ENCODE assay signal across 9 cellular contexts in the genomic region with DNA sequence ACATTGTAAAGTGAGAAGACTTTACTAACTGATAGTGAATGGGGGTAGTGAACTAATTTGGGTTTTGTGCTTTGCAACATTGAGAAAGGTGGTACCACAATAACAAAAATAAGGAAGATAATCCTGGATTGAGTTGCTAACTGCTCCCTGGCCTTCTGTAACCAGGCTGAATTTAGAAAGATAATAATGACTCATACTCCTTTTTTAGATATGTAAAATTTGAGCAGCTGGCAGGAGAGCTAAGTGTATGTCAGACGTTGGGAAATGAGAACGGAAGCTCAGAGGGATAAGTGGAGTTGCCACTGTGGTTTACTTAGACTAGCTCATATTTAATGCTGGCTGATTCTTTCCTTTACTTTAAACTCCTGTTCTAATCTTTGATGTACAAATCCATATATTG. TPM values are rescaled to one million over a fixed set of nuclear protein-coding genes. Genes with fewer than 3 reads are reported as not detected.
DNase-seq lines count a peak whose midpoint lies in the region; FAIRE-seq and TF ChIP-seq lines count a peak whose summit lies in the region.
"Had no signal": no experiment of that assay in that cellular context is flagged by ENCODE, and none has a peak within 500 bp of the region (broad histone marks: within the 10 kb centered on the region; RNA-seq: fewer than 3 reads in every experiment).

No MANE protein-coding gene starts in this region.

- H3K4me1 ChIP-seq in endothelial cell of umbilical vein (ENCODE audit: control insufficient read depth, extremely low read depth, insufficient read depth, low read length) (peaks cover 6% of the 10 kb centered on the region), neuronal stem cell (ENCODE audit: control insufficient read depth in 2 of 2, insufficient read depth in 1 of 2, low read depth in 1 of 2, low read length in 2 of 2) (peaks cover 7 to 18% of the 10 kb centered on the region in 2 donors)
- no peaks in the 10 kb centered on the region for H3K4me1 ChIP-seq in CD8-positive, alpha-beta memory T cell (ENCODE audit: insufficient read depth, low read length)

- H3K14ac ChIP-seq in neuronal stem cell (ENCODE audit: low read length), result no peak overlapping the region

- no peak for TF ChIP-seq POLR2A in endothelial cell of umbilical vein (IDR thresholded peaks at IDR 0.05; ENCODE audit: low read depth, low read length)

- H4K20me1 ChIP-seq in endothelial cell of umbilical vein (replicated peaks; ENCODE audit: control insufficient read depth, extremely low read depth, insufficient read depth, low read length), result no peaks in the 10 kb centered on the region

- no TSS peak for BruUV-seq in endothelial cell of umbilical vein (replicated peaks; lab: Mats Ljungman, UMichigan)

- no peaks in the 10 kb centered on the region for H3K9me3 Mint-ChIP-seq in CD8-positive, alpha-beta memory T cell

- no peak overlapping the region for H2BK15ac ChIP-seq in neuronal stem cell (ENCODE audit: low read length)

- H3K23ac ChIP-seq in neuronal stem cell (ENCODE audit: low read depth, low read length, poor library complexity), result no peak overlapping the region

- H3K18ac ChIP-seq in neuronal stem cell (ENCODE audit: low read length), result no peak overlapping the region

- no peaks in the 10 kb centered on the region for H3K9me1 ChIP-seq in endothelial cell of umbilical vein (replicated peaks; ENCODE audit: control insufficient read depth, extremely low read depth, insufficient read depth, low read length)

- no peak overlapping the region for H2BK120ac ChIP-seq in neuronal stem cell (ENCODE audit: low read depth, low read length)

- peaks cover 13 to 19% (median 16%) of the 10 kb centered on the region in 3 donors for H3K4me1 Mint-ChIP-seq in CD8-positive, alpha-beta memory T cell

- H3K4ac ChIP-seq in neuronal stem cell (ENCODE audit: low read length), result no peak overlapping the region

- peak; percentile 19 for DNase-seq in GDM1 (lab: John Stamatoyannopoulos, UW)
- DNase-seq in NCI-H69 (lab: John Stamatoyannopoulos, UW), result peak; percentile 14
- DNase-seq in endothelial cell of umbilical vein (ENCODE audit: low read depth, low spot score), result peak; percentile 60
- peak; percentile 24 for DNase-seq in pulmonary artery endothelial cell (ENCODE audit: low read depth, low spot score)
- no peak for DNase-seq in CD8-positive, alpha-beta memory T cell
- DNase-seq in HEK293T (ENCODE audit: extremely low spot score), result no peak
- no peak for DNase-seq in neuronal stem cell (ENCODE audit: low spot score)
- no peak for DNase-seq in cortex of kidney (lab: John Stamatoyannopoulos, UW)

- H3K4me3 Mint-ChIP-seq in CD8-positive, alpha-beta memory T cell, result no peak overlapping the region
- H3K4me3 Mint-ChIP-seq: activated naive CD8-positive, alpha-beta T cell had no signal

- H3K9me3 ChIP-seq in endothelial cell of umbilical vein (replicated peaks; ENCODE audit: control insufficient read depth, insufficient read depth, low read length) (no peaks in the 10 kb centered on the region), neuronal stem cell (replicated peaks in 1 of 2; ENCODE audit: control insufficient read depth in 2 of 2, insufficient read depth in 1 of 2, low read depth in 1 of 2, low read length in 2 of 2) (peaks cover 2 to 5% of the 10 kb centered on the region in 2 donors)
- no peaks in the 10 kb centered on the region for H3K9me3 ChIP-seq in CD8-positive, alpha-beta memory T cell (ENCODE audit: low read length)

- no peak overlapping the region for H2AK5ac ChIP-seq in neuronal stem cell (ENCODE audit: low read depth, low read length)

- peaks cover 10 to 48% (median 26%) of the 10 kb centered on the region in 3 donors for H3K36me3 Mint-ChIP-seq in CD8-positive, alpha-beta memory T cell

- no peaks in the 10 kb centered on the region for H3K36me3 ChIP-seq in endothelial cell of umbilical vein (ENCODE audit: control insufficient read depth in 2 of 2, extremely low read depth in 1 of 2, insufficient read depth in 2 of 2, low read length in 2 of 2)
- H3K36me3 ChIP-seq in CD8-positive, alpha-beta memory T cell (ENCODE audit: insufficient read depth, low read length), result peaks cover 8% of the 10 kb centered on the region
- H3K36me3 ChIP-seq in neuronal stem cell (replicated peaks in 1 of 2; ENCODE audit: control insufficient read depth in 2 of 2, insufficient read depth in 2 of 2, low read length in 2 of 2), result peaks cover 0 to 10% of the 10 kb centered on the region in 2 donors

- H3K9ac ChIP-seq in endothelial cell of umbilical vein (replicated peaks; ENCODE audit: extremely low read depth, insufficient read depth, low read length) (no peak overlapping the region), neuronal stem cell (ENCODE audit: low read depth, low read length, poor library complexity) (no peak overlapping the region)

- H2BK12ac ChIP-seq in neuronal stem cell (ENCODE audit: low read length), result no peak overlapping the region

- POLR2A ChIA-PET in endothelial cell of umbilical vein (lab: Charles Lee) (interaction anchor here (0.6 kb wide), 1 partner anchor 166 kb away, joined by 3 read pairs; no protein-coding TSS in a partner anchor), HEK293T (lab: Yijun Ruan, JAX) (interaction anchor here (1.9 kb wide), 1 partner anchor 18 kb away, joined by 8 read pairs; no protein-coding TSS in a partner anchor)
- POLR2A ChIA-PET in CD8-positive, alpha-beta memory T cell (lab: Charles Lee), result no interaction called here

- no peak overlapping the region for H4K91ac ChIP-seq in neuronal stem cell (ENCODE audit: low read depth, low read length, poor library complexity)

- peak; percentile 62 for FAIRE-seq in endothelial cell of umbilical vein (lab: Jason Lieb, UNC)

- peak overlapping the region in 1 of 8 donors; percentile 10 for H3K27ac Mint-ChIP-seq in CD8-positive, alpha-beta memory T cell
- H3K27ac Mint-ChIP-seq: activated naive CD8-positive, alpha-beta T cell had no signal

- H3K4me2 ChIP-seq in endothelial cell of umbilical vein (ENCODE audit: insufficient read depth, low read length) (no peak overlapping the region), neuronal stem cell (ENCODE audit: insufficient read depth, low read length, poor library complexity, severe bottlenecking) (no peak overlapping the region)

- no peak overlapping the region for H2BK5ac ChIP-seq in neuronal stem cell (ENCODE audit: low read length)

- no peaks in the 10 kb centered on the region for H3K79me1 ChIP-seq in neuronal stem cell (ENCODE audit: low read depth, low read length)

- H2AFZ ChIP-seq in endothelial cell of umbilical vein (ENCODE audit: low read depth, low read length) (no peak overlapping the region), neuronal stem cell (ENCODE audit: low read length) (no peak overlapping the region)

- no peaks in the 10 kb centered on the region for H3K79me2 ChIP-seq in endothelial cell of umbilical vein (ENCODE audit: control insufficient read depth, insufficient read depth, low read length)

- no peak overlapping the region for H4K8ac ChIP-seq in neuronal stem cell (ENCODE audit: low read depth, low read length)

- H3K27ac ChIP-seq in endothelial cell of umbilical vein (ENCODE audit: insufficient read depth, low read depth, low read length) (no peak overlapping the region), neuronal stem cell (replicated peaks; ENCODE audit: low read length) (no peak overlapping the region)
- H3K27ac ChIP-seq in CD8-positive, alpha-beta memory T cell (ENCODE audit: low read depth, low read length), result no peak overlapping the region

- H3K27me3 Mint-ChIP-seq in CD8-positive, alpha-beta memory T cell, result peaks cover 0 to 2% of the 10 kb centered on the region in 2 donors
- H3K27me3 Mint-ChIP-seq: activated naive CD8-positive, alpha-beta T cell had no signal

- WGBS in neuronal stem cell (ENCODE audit: extremely low coverage in 2 of 2, insufficient read length in 2 of 2, insufficient replicate concordance in 1 of 2), 2 donors, result no CpG with 5 or more reads among the region's 2 CpGs

- intact Hi-C loops in endothelial cell of umbilical vein (cut with micrococcal nuclease), result no loop called here

- H3K27me3 ChIP-seq in endothelial cell of umbilical vein (ENCODE audit: control insufficient read depth in 2 of 2, insufficient read depth in 2 of 2, low read length in 2 of 2) (no peaks in the 10 kb centered on the region), neuronal stem cell (ENCODE audit: control insufficient read depth in 3 of 3, insufficient read depth in 3 of 3, low read depth in 1 of 3, low read length in 3 of 3) (no peaks in the 10 kb centered on the region)
- no peaks in the 10 kb centered on the region for H3K27me3 ChIP-seq in CD8-positive, alpha-beta memory T cell (ENCODE audit: insufficient read depth, low read length, poor library complexity, severe bottlenecking)

- CTCF ChIA-PET in endothelial cell of umbilical vein (lab: Charles Lee), result interaction anchor here (1.6 kb wide), 1 partner anchor 12 kb away, joined by 4 read pairs; no protein-coding TSS in a partner anchor
- CTCF ChIA-PET in CD8-positive, alpha-beta memory T cell (lab: Charles Lee), result interaction anchor here (1.4 kb wide), 1 partner anchor 18 kb away, joined by 3 read pairs; no protein-coding TSS in a partner anchor
- CTCF ChIA-PET in HEK293T (lab: Yijun Ruan, JAX), result no interaction called here

- dilution Hi-C loops in endothelial cell of umbilical vein (cut with MboI; ENCODE audit: extremely low pct_ligation_motif_present, low sequenced_read_pairs), result no loop called here

- H3K4me3 ChIP-seq in endothelial cell of umbilical vein (replicated peaks in 1 of 3; ENCODE audit: insufficient read depth in 1 of 3, low read depth in 1 of 3, low read length in 3 of 3) (no peak overlapping the region), neuronal stem cell (ENCODE audit: low read length in 2 of 2) (no peak overlapping the region)
- H3K4me3 ChIP-seq in CD8-positive, alpha-beta memory T cell (ENCODE audit: low read length), result no peak overlapping the region

- no peak for TF ChIP-seq CTCF in endothelial cell of umbilical vein (IDR thresholded peaks at IDR 0.05; ENCODE audit: extremely low read depth in 1 of 2, insufficient read depth in 1 of 2, low read depth in 1 of 2, low read length in 2 of 2)

TF ChIP-seq in HEK293T, 16 proteins besides CTCF, POLR2A, EP300 and RAD21 (continues in another document):
- no peak for TF ChIP-seq NFRKB (IDR thresholded peaks at IDR 0.05)
- no peak for TF ChIP-seq SP1 (IDR thresholded peaks at IDR 0.05)
- no peak for TF ChIP-seq LEF1 (IDR thresholded peaks at IDR 0.05; ENCODE audit: borderline replicate concordance)

RNA-seq across cellular contexts. Expression of a gene that starts 17.1 kb away (rescaled TPM):
- total RNA-seq in endothelial cell of umbilical vein (18.2 and 19.6 TPM in 2 replicates), pulmonary artery endothelial cell (20.8 and 23.1 TPM in 2 replicates)
- 7.6 and 9.2 TPM in 2 replicates for polyA plus RNA-seq in endothelial cell of umbilical vein
- 11.0 and 11.9 TPM in 2 replicates for polyA plus RNA-seq in endothelial cell of umbilical vein (2011; cell fraction: cytosol; rRNA removed)
- 7.9 and 10.6 TPM in 2 replicates for polyA plus RNA-seq in endothelial cell of umbilical vein (2011; cell fraction: nucleus; rRNA removed)
- 14.3 and 21.7 TPM in 2 replicates for polyA plus RNA-seq in endothelial cell of umbilical vein (2012)
- 12.4 and 13.6 TPM in 2 replicates for polyA minus RNA-seq in endothelial cell of umbilical vein
- polyA minus RNA-seq in endothelial cell of umbilical vein (2011; cell fraction: cytosol; rRNA and poly(A)+ RNA removed), result 26.4 TPM
- polyA minus RNA-seq in endothelial cell of umbilical vein (2011; cell fraction: nucleus; rRNA and poly(A)+ RNA removed), result 15.4 and 19.4 TPM in 2 replicates
- total RNA-seq in CD8-positive, alpha-beta memory T cell, result 10 to 100 TPM; 12.8 to 13.6 TPM
- polyA plus RNA-seq in CD8-positive, alpha-beta memory T cell, result 14.4 TPM
- 16.5 TPM for polyA plus RNA-seq in neuronal stem cell (2013, experiment 1 of 2)
- polyA plus RNA-seq in neuronal stem cell (2013, experiment 2 of 2), result 16.5 TPM

Comparison
In these comparisons a context has a peak if more than half of its experiments do, and no peak if none do; other contexts are left out.
1. DNase-seq: peak in GDM1 (single experiment), NCI-H69 (single experiment), endothelial cell of umbilical vein (single experiment) and pulmonary artery endothelial cell (single experiment); none in CD8-positive, alpha-beta memory T cell (0 of 5), HEK293T (single experiment), neuronal stem cell (single experiment) and cortex of kidney (single experiment).